ENCODE assay signal across 13 cellular contexts in the genomic region with DNA sequence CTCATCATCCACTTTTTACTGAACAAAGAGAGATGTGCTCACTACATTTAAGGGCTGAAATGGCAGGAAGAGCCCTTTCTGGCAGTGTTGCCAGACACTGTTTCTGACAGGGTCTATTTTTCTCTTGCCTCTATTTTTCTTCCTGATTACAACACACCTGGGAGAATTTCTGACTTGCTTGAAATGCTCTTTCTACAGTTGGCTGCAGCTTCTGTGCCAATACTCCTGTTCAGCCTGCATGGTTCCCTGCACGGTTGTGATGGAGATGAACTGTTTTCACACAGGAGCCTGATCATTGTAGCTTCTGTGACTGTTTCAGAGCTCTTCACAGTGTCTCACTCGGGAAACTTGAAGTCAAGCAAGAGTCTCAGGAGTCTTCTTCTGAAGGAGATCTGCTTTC.
"Had no signal": no experiment of that assay in that cellular context is flagged by ENCODE, and none has a peak within 500 bp of the region (broad histone marks: within the 10 kb centered on the region; RNA-seq: fewer than 3 reads in every experiment).

No MANE protein-coding gene starts in this region.

- ATAC-seq: activated naive CD4-positive, alpha-beta T cell treated with anti-CD3 and anti-CD28 coated beads, Interleukin-2, amount 50 U/mL, for 72 hours; SK-N-SH treated with all-trans-retinoic acid at 6 μM for 48 hours had no signal

- H3K4me3 ChIP-seq: colonic mucosa, esophagus squamous epithelium, tibial nerve had no signal

- H3K36me3 Mint-ChIP-seq: activated naive CD4-positive, alpha-beta T cell treated with anti-CD3 and anti-CD28 coated beads, Interleukin-2, amount 50 U/mL, for 72 hours; natural killer cell treated with Interleukin-12 subunit alpha and Interleukin-12 subunit beta and Interleukin-15 and Interleukin-18, amount 100 ng/mL, for 72 hours; stimulated activated effector memory CD8-positive, alpha-beta T cell treated with anti-CD3 and anti-CD28 coated beads, Interleukin-12 subunit alpha, Interleukin-12 subunit beta, amount 100 ng/mL, for 72 hours had no signal

- H3K4me3 Mint-ChIP-seq: natural killer cell treated with Interleukin-12 subunit alpha and Interleukin-12 subunit beta and Interleukin-15 and Interleukin-18, amount 100 ng/mL, for 72 hours; stimulated activated effector memory CD8-positive, alpha-beta T cell treated with anti-CD3 and anti-CD28 coated beads, Interleukin-12 subunit alpha, Interleukin-12 subunit beta, amount 100 ng/mL, for 72 hours had no signal

- DNase-seq: activated CD4-positive, alpha-beta T cell treated with anti-CD3 and anti-CD28 coated beads, Interleukin-2, amount 50 U/mL, for 4 hours; activated CD4-positive, CD25-positive, alpha-beta regulatory T cell treated with anti-CD3 and anti-CD28 coated beads, Interleukin-2, amount 50 U/mL, for 72 hours; activated effector memory CD4-positive, alpha-beta T cell treated with Interleukin-2 at 50 U/mL for 16 hours; colonic mucosa; esophagus squamous epithelium; stimulated activated CD4-positive, alpha-beta T cell treated with anti-CD3 and anti-CD28 coated beads, Interleukin-2, amount 100 ng/mL, for 24 hours; T-helper 1 cell; T1000 had no signal

- H3K9me3 Mint-ChIP-seq: activated naive CD4-positive, alpha-beta T cell treated with anti-CD3 and anti-CD28 coated beads, Interleukin-2, amount 50 U/mL, for 72 hours; natural killer cell treated with Interleukin-12 subunit alpha and Interleukin-12 subunit beta and Interleukin-15 and Interleukin-18, amount 100 ng/mL, for 72 hours; stimulated activated effector memory CD8-positive, alpha-beta T cell treated with anti-CD3 and anti-CD28 coated beads, Interleukin-12 subunit alpha, Interleukin-12 subunit beta, amount 100 ng/mL, for 72 hours had no signal

- H3K27ac Mint-ChIP-seq: natural killer cell treated with Interleukin-12 subunit alpha and Interleukin-12 subunit beta and Interleukin-15 and Interleukin-18, amount 100 ng/mL, for 72 hours; stimulated activated effector memory CD8-positive, alpha-beta T cell treated with anti-CD3 and anti-CD28 coated beads, Interleukin-12 subunit alpha, Interleukin-12 subunit beta, amount 100 ng/mL, for 72 hours had no signal
